Comparison of ENCODE assay signal across 8 cellular contexts in genomic region chr15:74307827-74308642, GRCh38. TPM values are rescaled to one million over a fixed set of nuclear protein-coding genes. Genes with fewer than 3 reads are reported as not detected.
DNase-seq lines count a peak whose midpoint lies in the region; ATAC-seq and TF ChIP-seq lines count a peak whose summit lies in the region.

No MANE protein-coding gene starts in this region.

- in situ Hi-C loops in Caki2 (cut with HindIII; ENCODE audit: low pct_unique_long_range_greater_than_20kb, low sequenced_read_pairs), result no loop called here

- H3K79me2 ChIP-seq in hepatocyte (no peaks in the 10 kb centered on the region), smooth muscle cell (ENCODE audit: low read depth) (no peaks in the 10 kb centered on the region)

- no peak for ATAC-seq in HG02759 (IDR thresholded peaks at IDR 0.05; ENCODE audit: unreplicated experiment)

- H3K27me3 Mint-ChIP-seq in HFFc6 (ENCODE audit: insufficient read depth), result peaks cover 34% of the 10 kb centered on the region

- no peaks in the 10 kb centered on the region for H3K9me2 ChIP-seq in hepatocyte (replicated peaks; ENCODE audit: insufficient read depth)

- H3K27ac ChIP-seq in ascending aorta (no peak overlapping the region), hepatocyte (no peak overlapping the region), smooth muscle cell (ENCODE audit: low read depth) (no peak overlapping the region), suprapubic skin (no peak overlapping the region)

- H3K4me3 Mint-ChIP-seq in HFFc6, result no peak overlapping the region

- no peak for TF ChIP-seq POLR2A in suprapubic skin (IDR thresholded peaks at IDR 0.05)

- H3F3A ChIP-seq in smooth muscle cell (ENCODE audit: low read depth), result no peaks in the 10 kb centered on the region

- H4K20me1 ChIP-seq in hepatocyte (ENCODE audit: insufficient read depth, poor library complexity, severe bottlenecking), result no peaks in the 10 kb centered on the region
- H4K20me1 ChIP-seq in smooth muscle cell (ENCODE audit: low read depth), result no peaks in the 10 kb centered on the region

- 10% methylated on average over 17 of the region's 18 CpGs for WGBS in hepatocyte (ENCODE audit: low lambda C conversion rate, missing lambda C conversion rate)
- 15% methylated on average over 18 of the region's 18 CpGs for WGBS in smooth muscle cell (ENCODE audit: low lambda C conversion rate)
- WGBS in suprapubic skin, result 11% methylated on average over 9 of the region's 18 CpGs

- H3K36me3 Mint-ChIP-seq in HFFc6 (ENCODE audit: low read depth), result no peaks in the 10 kb centered on the region

- intact Hi-C loops in ascending aorta (cut with DNase I), result loop anchor here (1.0 kb wide), 1 partner anchor 181 kb away; no protein-coding TSS in a partner anchor

- H3K36me3 ChIP-seq in ascending aorta (no peaks in the 10 kb centered on the region), hepatocyte (replicated peaks; ENCODE audit: insufficient read depth, low read depth) (no peaks in the 10 kb centered on the region), smooth muscle cell (ENCODE audit: low read depth) (no peaks in the 10 kb centered on the region), suprapubic skin (no peaks in the 10 kb centered on the region)

- no peaks in the 10 kb centered on the region for H3K4me1 Mint-ChIP-seq in HFFc6 (ENCODE audit: low read depth)

- peak; percentile 56 for DNase-seq in Caki2 (ENCODE audit: low read depth)
- peak; percentile 47 for DNase-seq in HFFc6
- DNase-seq in NCI-H774 (lab: John Stamatoyannopoulos, UW), result peak; percentile 59
- peak in 1 of 2 donors; percentile 74 for DNase-seq in ascending aorta (ENCODE audit: low spot score in 2 of 2)
- peak; percentile 70 for DNase-seq in hepatocyte (ENCODE audit: low spot score)
- peak; percentile 13 for DNase-seq in smooth muscle cell (lab: John Stamatoyannopoulos, UW; ENCODE audit: unreplicated experiment)
- no peak for DNase-seq in suprapubic skin (ENCODE audit: low spot score in 2 of 2)

- H3K4me1 ChIP-seq in ascending aorta, result no peaks in the 10 kb centered on the region
- H3K4me1 ChIP-seq in hepatocyte (ENCODE audit: insufficient read depth), result peaks cover 32% of the 10 kb centered on the region
- H3K4me1 ChIP-seq in smooth muscle cell (ENCODE audit: low read depth), result peaks cover 50% of the 10 kb centered on the region
- no peaks in the 10 kb centered on the region for H3K4me1 ChIP-seq in suprapubic skin

- H3K4me3 ChIP-seq in ascending aorta, result no peak overlapping the region
- no peak overlapping the region for H3K4me3 ChIP-seq in hepatocyte
- no peak overlapping the region for H3K4me3 ChIP-seq in smooth muscle cell
- no peak overlapping the region for H3K4me3 ChIP-seq in suprapubic skin

- H3K9ac ChIP-seq in smooth muscle cell (ENCODE audit: low read depth), result no peak overlapping the region

- H2AFZ ChIP-seq in hepatocyte (no peak overlapping the region), smooth muscle cell (ENCODE audit: low read depth) (no peak overlapping the region)

- no peaks in the 10 kb centered on the region for H3K27me3 ChIP-seq in ascending aorta
- peaks cover 16% of the 10 kb centered on the region for H3K27me3 ChIP-seq in hepatocyte
- no peaks in the 10 kb centered on the region for H3K27me3 ChIP-seq in smooth muscle cell (ENCODE audit: low read depth)
- peaks cover 58% of the 10 kb centered on the region for H3K27me3 ChIP-seq in suprapubic skin

- peak; percentile 83 for TF ChIP-seq CTCF in HFFc6 (IDR thresholded peaks at IDR 0.05)
- peak; percentile 61 to 89 (median 69) for TF ChIP-seq CTCF in ascending aorta (IDR thresholded peaks at IDR 0.05)
- peak; percentile 77 for TF ChIP-seq CTCF in hepatocyte (IDR thresholded peaks at IDR 0.05; ENCODE audit: poor library complexity)
- TF ChIP-seq CTCF in smooth muscle cell (IDR thresholded peaks at IDR 0.05; ENCODE audit: borderline replicate concordance, insufficient read depth, poor library complexity, severe bottlenecking), result peak; percentile 69
- TF ChIP-seq CTCF in suprapubic skin (IDR thresholded peaks at IDR 0.05), result peak in 1 of 2 donors; percentile 61

- H3K9me3 ChIP-seq in ascending aorta (no peaks in the 10 kb centered on the region), hepatocyte (ENCODE audit: low read depth) (no peaks in the 10 kb centered on the region), smooth muscle cell (replicated peaks; ENCODE audit: low read depth) (no peaks in the 10 kb centered on the region), suprapubic skin (no peaks in the 10 kb centered on the region)

- no peak overlapping the region for H3K4me2 ChIP-seq in hepatocyte
- H3K4me2 ChIP-seq in smooth muscle cell, result peak overlapping the region; percentile 33

- no peak overlapping the region for H3K27ac Mint-ChIP-seq in HFFc6

- H3K9me3 Mint-ChIP-seq in HFFc6, result no peaks in the 10 kb centered on the region

- no peak for TF ChIP-seq EP300 in suprapubic skin (IDR thresholded peaks at IDR 0.05)

RNA-seq across cellular contexts. Expression of gene CYP11A1, which starts 59.4 kb away (rescaled TPM):
- not detected in 2 replicates for total RNA-seq in Caki2 (2014; rRNA removed; shearing (Covaris generic); ENCODE audit: low replicate concordance)
- under 1 TPM in 4 of 6 experiments, not detected in 2; 0.12 to 0.17 (median 0.14) TPM for total RNA-seq in HFFc6 (2021; fragmentation: NEBNext Ultra II Directional; extraction: Animal tissue kit (Norgen Biotek cat#: 25700))
- total RNA-seq in ascending aorta (62.4 TPM), hepatocyte (0.80 and 2.4 TPM in 2 replicates), smooth muscle cell (2.2 and 6.6 TPM in 2 replicates), suprapubic skin (1 to 10 TPM in 1 of 4 donors, under 1 TPM in 2, not detected in 1; 0.47 to 1.4 (median 0.53) TPM)
- polyA plus RNA-seq in hepatocyte (1.5 and 2.6 TPM in 2 replicates), smooth muscle cell (3.5 and 5.1 TPM in 2 replicates)

Comparison
In these comparisons a context has a peak if more than half of its experiments do, and no peak if none do; other contexts are left out.
1. DNase-seq: peak in Caki2 (single experiment), HFFc6 (single experiment), NCI-H774 (single experiment), hepatocyte (single experiment) and smooth muscle cell (single experiment); none in suprapubic skin (0 of 2).